8 cellular contexts compared by ENCODE assay signal in the genomic region with DNA sequence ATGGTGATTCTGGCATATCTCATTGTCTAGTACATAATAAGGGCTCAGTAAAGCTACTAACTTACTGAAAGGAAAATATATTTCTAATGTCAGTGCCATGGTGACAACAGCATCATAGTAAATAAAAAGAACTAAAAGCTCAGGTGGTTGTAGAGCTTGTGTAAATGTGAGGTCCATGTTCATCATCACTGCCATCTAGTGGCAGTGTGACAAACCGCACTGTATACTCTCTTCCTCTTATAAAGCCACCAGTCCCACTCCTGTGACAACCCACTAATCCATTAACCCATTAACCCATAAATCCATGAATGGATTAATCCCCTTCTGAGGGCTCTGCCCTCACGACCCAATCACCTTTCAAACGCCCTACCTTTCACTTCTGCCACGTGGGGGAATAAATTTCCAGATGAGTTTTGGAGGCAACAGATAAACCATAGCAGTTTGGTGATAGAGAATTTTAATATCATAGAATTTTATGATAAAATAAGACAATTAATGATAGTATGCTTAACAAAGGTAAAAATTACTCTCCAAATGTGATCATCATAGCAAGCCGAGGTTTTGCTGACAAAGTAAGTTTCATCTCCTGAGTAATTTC.
DNase-seq lines count a peak whose midpoint lies in the region; ATAC-seq, FAIRE-seq and TF ChIP-seq lines count a peak whose summit lies in the region.

No MANE protein-coding gene starts in this region.

- no peaks in the 10 kb centered on the region for H3K27me3 ChIP-seq in endothelial cell of umbilical vein (ENCODE audit: control insufficient read depth in 2 of 2, insufficient read depth in 2 of 2, low read length in 2 of 2)
- no peaks in the 10 kb centered on the region for H3K27me3 ChIP-seq in vagina

- intact Hi-C loops in endothelial cell of umbilical vein (cut with micrococcal nuclease) (loop anchor here (1.0 kb wide), 2 partner anchors 219 to 299 kb away; no protein-coding TSS in a partner anchor), vagina (cut with DNase I) (no loop called here)

- FAIRE-seq in TTC549 (lab: Jason Lieb, UNC) (peak; percentile 37), endothelial cell of umbilical vein (lab: Jason Lieb, UNC) (peak; percentile 67)

- H3K9me1 ChIP-seq in endothelial cell of umbilical vein (replicated peaks; ENCODE audit: control insufficient read depth, extremely low read depth, insufficient read depth, low read length) = no peaks in the 10 kb centered on the region

- no peaks in the 10 kb centered on the region for H3K79me2 ChIP-seq in endothelial cell of umbilical vein (ENCODE audit: control insufficient read depth, insufficient read depth, low read length)

- no peak for TF ChIP-seq POLR2A in endothelial cell of umbilical vein (IDR thresholded peaks at IDR 0.05; ENCODE audit: low read depth, low read length)
- TF ChIP-seq POLR2A in vagina (IDR thresholded peaks at IDR 0.05) = no peak

- H3K4me3 ChIP-seq in endothelial cell of umbilical vein (replicated peaks in 1 of 3; ENCODE audit: insufficient read depth in 1 of 3, low read depth in 1 of 3, low read length in 3 of 3) (no peak overlapping the region), vagina (no peak overlapping the region)

- TF ChIP-seq CTCF in C4-2B (conservative IDR thresholded peaks at IDR 0.05) = peak; percentile 100
- peak; percentile 71 to 81 for TF ChIP-seq CTCF in endothelial cell of umbilical vein (IDR thresholded peaks at IDR 0.05; ENCODE audit: extremely low read depth in 1 of 2, insufficient read depth in 1 of 2, low read depth in 1 of 2, low read length in 2 of 2)
- TF ChIP-seq CTCF in vagina (IDR thresholded peaks at IDR 0.05) = peak; percentile 46 to 53 (median 53)

- dilution Hi-C loops in endothelial cell of umbilical vein (cut with MboI; ENCODE audit: extremely low pct_ligation_motif_present, low sequenced_read_pairs) = no loop called here

- H3K27ac ChIP-seq in C4-2B = no peak overlapping the region
- H3K27ac ChIP-seq in endothelial cell of umbilical vein (ENCODE audit: insufficient read depth, low read depth, low read length) = no peak overlapping the region
- H3K27ac ChIP-seq in vagina = no peak overlapping the region

- H3K36me3 ChIP-seq in endothelial cell of umbilical vein (ENCODE audit: control insufficient read depth in 2 of 2, extremely low read depth in 1 of 2, insufficient read depth in 2 of 2, low read length in 2 of 2) (no peaks in the 10 kb centered on the region), vagina (no peaks in the 10 kb centered on the region)

- H4K20me1 ChIP-seq in endothelial cell of umbilical vein (replicated peaks; ENCODE audit: control insufficient read depth, extremely low read depth, insufficient read depth, low read length) = no peaks in the 10 kb centered on the region

- DNase-seq in NCI-H1105 treated with DMSO at 0.1 percent for 48 hours (lab: John Stamatoyannopoulos, UW) (peak; percentile 43), endothelial cell of umbilical vein (ENCODE audit: low read depth, low spot score) (peak; percentile 58), midbrain (lab: John Stamatoyannopoulos, UW) (peak; percentile 39), vagina (ENCODE audit: extremely low spot score in 2 of 2) (no peak)

- no peak overlapping the region for H3K9ac ChIP-seq in endothelial cell of umbilical vein (replicated peaks; ENCODE audit: extremely low read depth, insufficient read depth, low read length)

- H3K4me1 ChIP-seq in endothelial cell of umbilical vein (ENCODE audit: control insufficient read depth, extremely low read depth, insufficient read depth, low read length) (no peaks in the 10 kb centered on the region), vagina (no peaks in the 10 kb centered on the region)

- no TSS peak for BruUV-seq in endothelial cell of umbilical vein (replicated peaks; lab: Mats Ljungman, UMichigan)

- H2AFZ ChIP-seq in endothelial cell of umbilical vein (ENCODE audit: low read depth, low read length) = no peak overlapping the region

- no peak overlapping the region for H3K4me2 ChIP-seq in endothelial cell of umbilical vein (ENCODE audit: insufficient read depth, low read length)

- CTCF ChIA-PET in endothelial cell of umbilical vein (lab: Charles Lee) = interaction anchor here (0.8 to 1.6 kb wide), 17 partner anchors 8 to 1396 kb away, joined by 3 to 37 read pairs (median 3); a partner anchor contains a TSS

- H3K9me3 ChIP-seq in endothelial cell of umbilical vein (replicated peaks; ENCODE audit: control insufficient read depth, insufficient read depth, low read length) = no peaks in the 10 kb centered on the region
- H3K9me3 ChIP-seq in vagina = no peaks in the 10 kb centered on the region

- ATAC-seq in GM18511 (IDR thresholded peaks at IDR 0.05; ENCODE audit: unreplicated experiment) = peak; percentile 88
- peak; percentile 99 for ATAC-seq in HG02885 (IDR thresholded peaks at IDR 0.05; ENCODE audit: poor library complexity, unreplicated experiment)

- POLR2A ChIA-PET in endothelial cell of umbilical vein (lab: Charles Lee) = no interaction called here

TF ChIP-seq in endothelial cell of umbilical vein, 7 proteins besides CTCF, POLR2A, EP300 and RAD21:
- no peak for TF ChIP-seq JUN (IDR thresholded peaks at IDR 0.05; ENCODE audit: borderline replicate concordance, insufficient read depth, insufficient read length, low read depth)
- no peak for TF ChIP-seq GATA2 (IDR thresholded peaks at IDR 0.05; ENCODE audit: insufficient read depth, insufficient read length, low read depth, low read length)

Comparison
In these comparisons a context has a peak if more than half of its experiments do, and no peak if none do; other contexts are left out.
1. DNase-seq: peak in NCI-H1105 treated with DMSO at 0.1 percent for 48 hours (single experiment), endothelial cell of umbilical vein (single experiment) and midbrain (single experiment); none in vagina (0 of 2).
2. Peak in every context shown above with its lines, with median percentiles within 50 percentile points of each other: CTCF ChIP-seq.